1 cellular context compared by ENCODE assay signal in the genomic region with DNA sequence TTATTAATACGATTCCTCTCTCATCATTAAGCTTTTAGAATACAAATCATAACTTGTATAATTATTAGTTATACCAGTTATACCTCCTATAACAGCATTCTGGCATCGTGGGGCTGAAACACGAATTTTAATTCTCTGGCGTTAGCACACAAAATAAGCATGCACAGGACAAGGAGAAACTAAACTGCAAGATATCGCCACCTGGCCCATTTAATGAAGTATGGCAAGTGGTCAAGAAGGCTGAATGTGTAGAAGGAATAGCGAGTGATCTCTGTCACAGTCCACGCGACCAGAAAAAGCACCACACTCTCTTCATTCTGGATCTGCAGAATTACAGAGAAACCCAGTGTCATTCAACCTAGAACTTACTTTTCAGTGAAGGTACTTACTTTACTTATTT.
TF ChIP-seq lines count a peak whose summit lies in the region.

No MANE protein-coding gene starts in this region.

TF ChIP-seq in GM12878, 131 proteins besides CTCF, POLR2A, EP300 and RAD21 (continued from another document):
- no peak for TF ChIP-seq ESRRA (IDR thresholded peaks at IDR 0.05; ENCODE audit: low read length)
- TF ChIP-seq SIX5 (IDR thresholded peaks at IDR 0.05; ENCODE audit: low read depth, low read length, severe bottlenecking), result no peak
- TF ChIP-seq SMC3 (IDR thresholded peaks at IDR 0.05; ENCODE audit: borderline replicate concordance, low read length), result peak; percentile 69
- TF ChIP-seq TCF3 (IDR thresholded peaks at IDR 0.05; ENCODE audit: borderline replicate concordance, insufficient read depth, low read depth, low read length), result no peak
- TF ChIP-seq, protein P1, sequence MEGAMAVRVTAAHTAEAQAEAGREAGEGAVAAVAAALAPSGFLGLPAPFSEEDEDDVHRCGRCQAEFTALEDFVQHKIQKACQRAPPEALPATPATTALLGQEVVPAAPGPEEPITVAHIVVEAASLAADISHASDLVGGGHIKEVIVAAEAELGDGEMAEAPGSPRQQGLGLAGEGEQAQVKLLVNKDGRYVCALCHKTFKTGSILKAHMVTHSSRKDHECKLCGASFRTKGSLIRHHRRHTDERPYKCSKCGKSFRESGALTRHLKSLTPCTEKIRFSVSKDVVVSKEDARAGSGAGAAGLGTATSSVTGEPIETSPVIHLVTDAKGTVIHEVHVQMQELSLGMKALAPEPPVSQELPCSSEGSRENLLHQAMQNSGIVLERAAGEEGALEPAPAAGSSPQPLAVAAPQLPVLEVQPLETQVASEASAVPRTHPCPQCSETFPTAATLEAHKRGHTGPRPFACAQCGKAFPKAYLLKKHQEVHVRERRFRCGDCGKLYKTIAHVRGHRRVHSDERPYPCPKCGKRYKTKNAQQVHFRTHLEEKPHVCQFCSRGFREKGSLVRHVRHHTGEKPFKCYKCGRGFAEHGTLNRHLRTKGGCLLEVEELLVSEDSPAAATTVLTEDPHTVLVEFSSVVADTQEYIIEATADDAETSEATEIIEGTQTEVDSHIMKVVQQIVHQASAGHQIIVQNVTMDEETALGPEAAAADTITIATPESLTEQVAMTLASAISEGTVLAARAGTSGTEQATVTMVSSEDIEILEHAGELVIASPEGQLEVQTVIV (IDR thresholded peaks at IDR 0.05; ENCODE audit: borderline replicate concordance, partially characterized antibody), result no peak
